In the genomic region with DNA sequence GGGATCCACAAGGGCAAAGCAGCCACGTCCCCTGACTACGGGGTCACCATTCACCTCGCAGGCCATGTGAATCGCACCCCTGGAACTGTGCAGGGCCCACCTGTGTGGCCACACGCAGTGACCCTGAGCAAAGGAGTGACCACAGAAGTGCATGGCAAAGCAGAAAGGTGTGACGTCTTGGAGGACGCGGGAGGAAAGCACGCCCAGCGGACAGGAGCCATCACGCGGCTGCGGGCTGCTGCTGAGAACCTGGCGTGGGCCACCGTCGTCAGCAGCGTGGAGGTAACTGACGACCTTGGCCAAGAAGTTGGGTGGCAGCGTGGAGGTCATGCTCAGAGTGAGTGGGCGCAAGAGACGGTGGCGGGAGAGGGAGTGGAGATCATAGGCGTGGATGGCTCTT, we compare ENCODE assay signal across 26 cellular contexts.
A peak's percentile ranks its signal among the peaks of the same experiment; 100 is the strongest.
DNase-seq lines count a peak whose midpoint lies in the region; ATAC-seq, FAIRE-seq and TF ChIP-seq lines count a peak whose summit lies in the region.
"Had no signal": no experiment of that assay in that cellular context is flagged by ENCODE, and none has a peak within 500 bp of the region (broad histone marks: within the 10 kb centered on the region; RNA-seq: fewer than 3 reads in every experiment).

No MANE protein-coding gene starts in this region.

- peaks cover 6% of the 10 kb centered on the region for H3K4me1 Mint-ChIP-seq in neural crest cell
- no peaks in the 10 kb centered on the region for H3K4me1 Mint-ChIP-seq in CD8-positive, alpha-beta T cell (ENCODE audit: low read depth)
- H3K4me1 Mint-ChIP-seq: B cell; CD8-positive, alpha-beta memory T cell had no signal

- DNase-seq in H7 (peak; percentile 15), H1 (ENCODE audit: low read depth in 1 of 2, low spot score in 2 of 2) (no peak), neural crest cell (ENCODE audit: low read depth, low spot score) (no peak), neuronal stem cell (ENCODE audit: low spot score) (no peak), heart right ventricle (no peak), NCI-H69 (lab: John Stamatoyannopoulos, UW) (no peak), NK-92 (lab: John Stamatoyannopoulos, UW; ENCODE audit: unreplicated experiment) (no peak)
- no peak for DNase-seq in CD8-positive, alpha-beta T cell
- DNase-seq: AML-193; CD4-positive, alpha-beta T cell; CD8-positive, alpha-beta memory T cell; COR-L47; DMS 273 treated with DMSO at 0.1 percent for 48 hours; DMS153; DMS53; DMS79; DND-41; EL; GDM1 had no signal

- no peak overlapping the region for H4K8ac ChIP-seq in H1 (ENCODE audit: extremely low read depth, insufficient read depth, low read length)
- H4K8ac ChIP-seq in neuronal stem cell (ENCODE audit: low read depth, low read length), result no peak overlapping the region

- H3K4ac ChIP-seq in H1 (replicated peaks; ENCODE audit: insufficient read length, low read depth, low read length) (no peak overlapping the region), neuronal stem cell (ENCODE audit: low read length) (no peak overlapping the region)

- H4K91ac ChIP-seq in H1 (replicated peaks; ENCODE audit: insufficient read length, low read length) (no peak overlapping the region), neuronal stem cell (ENCODE audit: low read depth, low read length, poor library complexity) (peak overlapping the region; percentile 26)

- H4K20me1 ChIP-seq in H1 (replicated peaks in 1 of 2; ENCODE audit: control insufficient read depth in 1 of 2, insufficient read depth in 2 of 2, low read length in 2 of 2), result peaks cover 0 to 3% of the 10 kb centered on the region in 2 experiments

- no peaks in the 10 kb centered on the region for H3K79me2 ChIP-seq in H1 (ENCODE audit: control insufficient read depth in 1 of 2, insufficient read depth in 2 of 2, low read length in 2 of 2)

- H3K9me3 ChIP-seq in H1 (ENCODE audit: insufficient read depth in 2 of 2, low read depth in 1 of 2, low read length in 1 of 2), result no peaks in the 10 kb centered on the region
- peaks cover 0 to 4% of the 10 kb centered on the region in 2 donors for H3K9me3 ChIP-seq in neuronal stem cell (replicated peaks in 1 of 2; ENCODE audit: control insufficient read depth in 2 of 2, insufficient read depth in 1 of 2, low read depth in 1 of 2, low read length in 2 of 2)
- H3K9me3 ChIP-seq in heart right ventricle, result no peaks in the 10 kb centered on the region
- no peaks in the 10 kb centered on the region for H3K9me3 ChIP-seq in CD8-positive, alpha-beta T cell (ENCODE audit: low read length)
- H3K9me3 ChIP-seq: A549 had no signal

- intact Hi-C loops in heart right ventricle (cut with DNase I), result no loop called here
- intact Hi-C loops in CD8-positive, alpha-beta T cell (cut with DNase I, micrococcal nuclease), result no loop called here

- no peak for TF ChIP-seq RAD21 in H1 (IDR thresholded peaks at IDR 0.05 in 1 of 2, conservative IDR thresholded peaks at IDR 0.05 in 1 of 2; ENCODE audit: low read depth in 2 of 2, low read length in 2 of 2)

- H3K4me2 ChIP-seq in H1 (ENCODE audit: insufficient read depth in 1 of 2, low read depth in 2 of 2, low read length in 2 of 2), result no peak overlapping the region
- no peak overlapping the region for H3K4me2 ChIP-seq in neuronal stem cell (ENCODE audit: insufficient read depth, low read length, poor library complexity, severe bottlenecking)
- H3K4me2 ChIP-seq: A549; BLaER1 treated with 17β-estradiol and CSF1 and Interleukin-3, amounts not matched to agents 10 nM and 100 nM had no signal

- no peak overlapping the region for H2AFZ ChIP-seq in H1 (ENCODE audit: low read length)
- H2AFZ ChIP-seq in neuronal stem cell (ENCODE audit: low read length), result no peak overlapping the region

- H3K27ac Mint-ChIP-seq in neural crest cell (ENCODE audit: unreplicated experiment), result peak overlapping the region; percentile 50
- H3K27ac Mint-ChIP-seq in CD8-positive, alpha-beta T cell, result no peak overlapping the region
- H3K27ac Mint-ChIP-seq: B cell; CD4-positive, alpha-beta T cell; CD8-positive, alpha-beta memory T cell had no signal

- ATAC-seq in heart right ventricle, result no peak
- no peak for ATAC-seq in CD8-positive, alpha-beta T cell
- ATAC-seq: A549, GM12878 had no signal

- no peak overlapping the region for H3K23ac ChIP-seq in H1 (ENCODE audit: insufficient read length)
- peak overlapping the region; percentile 90 for H3K23ac ChIP-seq in neuronal stem cell (ENCODE audit: low read depth, low read length, poor library complexity)

- H3K23me2 ChIP-seq in H1 (ENCODE audit: low read depth, low read length), result no peaks in the 10 kb centered on the region

- H3K9ac ChIP-seq in H1 (replicated peaks in 1 of 4; ENCODE audit: extremely low read depth in 1 of 4, low read depth in 3 of 4, low read length in 3 of 4), result no peak overlapping the region
- H3K9ac ChIP-seq in neuronal stem cell (ENCODE audit: low read depth, low read length, poor library complexity), result peak overlapping the region; percentile 13
- H3K9ac ChIP-seq: BLaER1 treated with 17β-estradiol and CSF1 and Interleukin-3, amounts not matched to agents 10 nM and 100 nM had no signal

- H3K4me3 Mint-ChIP-seq in neural crest cell, result no peak overlapping the region
- no peak overlapping the region for H3K4me3 Mint-ChIP-seq in CD8-positive, alpha-beta T cell
- H3K4me3 Mint-ChIP-seq: B cell; CD4-positive, alpha-beta T cell; CD8-positive, alpha-beta memory T cell had no signal

- no peak for TF ChIP-seq POLR2A in H1 (IDR thresholded peaks at IDR 0.05; ENCODE audit: control extremely low read depth in 1 of 2, low read depth in 2 of 2, low read length in 2 of 2)

- POLR2A ChIA-PET in H1 (lab: Charles Lee; ENCODE audit: partially characterized antibody), result no interaction called here
- POLR2A ChIA-PET in CD8-positive, alpha-beta T cell (lab: Charles Lee), result no interaction called here

- 92% methylated on average over 23 of the region's 23 CpGs; no CpG with 5 or more reads in 1 of the 2 experiments for WGBS in H1 (ENCODE audit: extremely low coverage in 1 of 2, insufficient coverage in 1 of 2, insufficient read length in 1 of 2, insufficient replicate concordance in 2 of 2, low coverage in 1 of 2, low lambda C conversion rate in 2 of 2, missing lambda C conversion rate in 1 of 2), 2 experiments
- no CpG with 5 or more reads among the region's 23 CpGs for WGBS in neuronal stem cell (ENCODE audit: extremely low coverage in 2 of 2, insufficient read length in 2 of 2, insufficient replicate concordance in 1 of 2), 2 donors
- 88 to 91% methylated on average over 23 of the region's 23 CpGs for WGBS in heart right ventricle, 2 donors

- no peak overlapping the region for H2BK120ac ChIP-seq in H1 (replicated peaks; ENCODE audit: low read depth, low read length)
- H2BK120ac ChIP-seq in neuronal stem cell (ENCODE audit: low read depth, low read length), result no peak overlapping the region

- H3K56ac ChIP-seq in H1 (replicated peaks; ENCODE audit: insufficient read length, low read depth, low read length), result no peak overlapping the region

- no peak overlapping the region for H4K5ac ChIP-seq in H1 (ENCODE audit: insufficient read length, low read depth, low read length)

- H2AK5ac ChIP-seq in H1 (ENCODE audit: low read depth, low read length), result peak overlapping the region; percentile 82; the same call in 1 of the 2 replicates
- peak overlapping the region; percentile 20 for H2AK5ac ChIP-seq in neuronal stem cell (ENCODE audit: low read depth, low read length)

- H3K36me3 Mint-ChIP-seq in neural crest cell (ENCODE audit: low read depth), result no peaks in the 10 kb centered on the region
- no peaks in the 10 kb centered on the region for H3K36me3 Mint-ChIP-seq in CD8-positive, alpha-beta T cell
- H3K36me3 Mint-ChIP-seq: CD8-positive, alpha-beta memory T cell had no signal

- H3K4me1 ChIP-seq in H1 (replicated peaks in 1 of 4; ENCODE audit: control insufficient read depth in 3 of 4, insufficient read depth in 4 of 4, low read length in 3 of 4) (no peaks in the 10 kb centered on the region; a peak in 1 of 7 replicates), neuronal stem cell (ENCODE audit: control insufficient read depth in 2 of 2, insufficient read depth in 1 of 2, low read depth in 1 of 2, low read length in 2 of 2) (peaks cover 0 to 10% of the 10 kb centered on the region in 2 donors), heart right ventricle (no peaks in the 10 kb centered on the region)
- no peaks in the 10 kb centered on the region for H3K4me1 ChIP-seq in CD8-positive, alpha-beta T cell (ENCODE audit: insufficient read depth, low read length)
- H3K4me1 ChIP-seq: A549 had no signal

- H2BK5ac ChIP-seq in H1 (ENCODE audit: low read depth, low read length) (no peak overlapping the region), neuronal stem cell (ENCODE audit: low read length) (no peak overlapping the region)

- TF ChIP-seq CTCF in H1 (IDR thresholded peaks at IDR 0.05; ENCODE audit: control extremely low read depth in 1 of 3, insufficient read depth in 1 of 3, low read depth in 1 of 3, low read length in 3 of 3) (no peak), neural crest cell (conservative IDR thresholded peaks at IDR 0.05) (no peak), heart right ventricle (IDR thresholded peaks at IDR 0.05) (no peak)
- no peak for TF ChIP-seq CTCF in CD8-positive, alpha-beta T cell (IDR thresholded peaks at IDR 0.05)

- H3K36me3 ChIP-seq in H7 (replicated peaks; ENCODE audit: control insufficient read depth, insufficient read depth, low read length), result no peaks in the 10 kb centered on the region
- no peaks in the 10 kb centered on the region for H3K36me3 ChIP-seq in H1 (ENCODE audit: control insufficient read depth in 2 of 4, insufficient read depth in 4 of 4, low read length in 3 of 4)
- no peaks in the 10 kb centered on the region for H3K36me3 ChIP-seq in neuronal stem cell (replicated peaks in 1 of 2; ENCODE audit: control insufficient read depth in 2 of 2, insufficient read depth in 2 of 2, low read length in 2 of 2)
- no peaks in the 10 kb centered on the region for H3K36me3 ChIP-seq in heart right ventricle
- no peaks in the 10 kb centered on the region for H3K36me3 ChIP-seq in CD8-positive, alpha-beta T cell (ENCODE audit: insufficient read depth, low read length)
- H3K36me3 ChIP-seq: BLaER1 treated with 17β-estradiol and CSF1 and Interleukin-3, amounts not matched to agents 10 nM and 100 nM had no signal

- H3K27me3 ChIP-seq in H7 (ENCODE audit: control insufficient read depth, insufficient read depth, low read length), result no peaks in the 10 kb centered on the region
- H3K27me3 ChIP-seq in H1 (replicated peaks in 1 of 4; ENCODE audit: control insufficient read depth in 3 of 4, extremely low read depth in 1 of 4, insufficient read depth in 3 of 4, low read length in 3 of 4), result no peaks in the 10 kb centered on the region
- H3K27me3 ChIP-seq in neuronal stem cell (ENCODE audit: control insufficient read depth in 3 of 3, insufficient read depth in 3 of 3, low read depth in 1 of 3, low read length in 3 of 3), result peaks cover 0 to 7% (median 0%) of the 10 kb centered on the region in 3 experiments
- peaks cover 0 to 29% (median 17%) of the 10 kb centered on the region in 7 donors for H3K27me3 ChIP-seq in heart right ventricle
- H3K27me3 ChIP-seq in CD8-positive, alpha-beta T cell (ENCODE audit: insufficient read depth, low read length), result no peaks in the 10 kb centered on the region

- H2BK12ac ChIP-seq in H1 (ENCODE audit: low read depth, low read length) (no peak overlapping the region), neuronal stem cell (ENCODE audit: low read length) (peak overlapping the region; percentile 80)

- CTCF ChIA-PET in H1 (lab: Charles Lee; ENCODE audit: partially characterized antibody), result no interaction called here
- CTCF ChIA-PET in CD8-positive, alpha-beta T cell (lab: Charles Lee), result no interaction called here

- no peak overlapping the region for H3K18ac ChIP-seq in H1 (ENCODE audit: extremely low read depth, low read length)
- no peak overlapping the region for H3K18ac ChIP-seq in neuronal stem cell (ENCODE audit: low read length)

- H3K79me1 ChIP-seq in H1 (ENCODE audit: low read depth, low read length) (no peaks in the 10 kb centered on the region), neuronal stem cell (ENCODE audit: low read depth, low read length) (no peaks in the 10 kb centered on the region)

- no peak overlapping the region for H3K4me3 ChIP-seq in H7 (ENCODE audit: insufficient read depth, low read depth, low read length)
- H3K4me3 ChIP-seq in H1 (ENCODE audit: extremely low read depth in 1 of 4, insufficient read depth in 2 of 4, low read depth in 3 of 4, low read length in 4 of 4), result no peak overlapping the region
- peak overlapping the region in 1 of 2 donors; percentile 5 for H3K4me3 ChIP-seq in neuronal stem cell (ENCODE audit: low read length in 2 of 2)
- H3K4me3 ChIP-seq in heart right ventricle, result no peak overlapping the region
- H3K4me3 ChIP-seq in CD8-positive, alpha-beta T cell (ENCODE audit: low read depth, low read length), result no peak overlapping the region
- H3K4me3 ChIP-seq: A549; BLaER1 treated with 17β-estradiol and CSF1 and Interleukin-3, amounts not matched to agents 10 nM and 100 nM; GM12878 had no signal

- H2BK20ac ChIP-seq in H1 (ENCODE audit: low read length), result peak overlapping the region; percentile 48; the same call in 1 of the 2 replicates

- peaks cover 4% of the 10 kb centered on the region for H3K27me3 Mint-ChIP-seq in neural crest cell (ENCODE audit: low read depth)
- H3K27me3 Mint-ChIP-seq in CD8-positive, alpha-beta T cell (ENCODE audit: low read depth), result peaks cover 7% of the 10 kb centered on the region

- H3K9me3 Mint-ChIP-seq in neural crest cell, result no peaks in the 10 kb centered on the region
- no peaks in the 10 kb centered on the region for H3K9me3 Mint-ChIP-seq in CD8-positive, alpha-beta T cell
- H3K9me3 Mint-ChIP-seq: CD4-positive, alpha-beta T cell; CD8-positive, alpha-beta memory T cell had no signal

- no peak for FAIRE-seq in H1 (lab: Jason Lieb, UNC)
- FAIRE-seq: A549, GM12878, GM12892, GM18507 had no signal

- H3K14ac ChIP-seq in H1 (ENCODE audit: insufficient read length), result no peak overlapping the region
- no peak overlapping the region for H3K14ac ChIP-seq in neuronal stem cell (ENCODE audit: low read length)

- H3K27ac ChIP-seq in H1 (ENCODE audit: low read depth, low read length), result no peak overlapping the region
- no peak overlapping the region for H3K27ac ChIP-seq in neuronal stem cell (replicated peaks; ENCODE audit: low read length)
- no peak overlapping the region for H3K27ac ChIP-seq in heart right ventricle
- no peak overlapping the region for H3K27ac ChIP-seq in CD8-positive, alpha-beta T cell (ENCODE audit: low read depth, low read length)
- H3K27ac ChIP-seq: A549; BLaER1 treated with 17β-estradiol and CSF1 and Interleukin-3, amounts not matched to agents 10 nM and 100 nM; C4-2B had no signal

- TF ChIP-seq EP300 in H1 (IDR thresholded peaks at IDR 0.05; ENCODE audit: borderline replicate concordance in 1 of 2, low read depth in 2 of 2, low read length in 2 of 2), result no peak

- no peak overlapping the region for H2BK15ac ChIP-seq in H1 (ENCODE audit: low read length)
- no peak overlapping the region for H2BK15ac ChIP-seq in neuronal stem cell (ENCODE audit: low read length)
